13 cellular contexts compared by ENCODE assay signal in the genomic region with DNA sequence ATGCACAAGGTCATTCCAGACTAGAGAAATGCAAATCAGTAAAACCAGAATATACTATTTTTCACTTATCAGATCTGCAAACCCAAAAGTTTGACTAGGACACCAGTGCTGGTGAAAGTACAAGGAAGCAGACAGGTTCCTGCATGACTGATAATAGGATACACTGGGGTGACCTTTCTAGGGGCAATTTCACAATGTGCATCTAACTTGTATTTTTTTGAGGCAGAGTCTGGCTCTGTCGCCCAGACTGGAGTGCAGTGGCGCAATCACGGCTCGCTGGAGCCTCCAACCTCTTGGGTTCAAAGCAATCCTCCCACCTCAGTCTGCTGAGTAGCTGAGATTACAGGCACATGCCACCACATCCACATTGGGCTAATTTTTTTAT. TPM values are rescaled to one million over a fixed set of nuclear protein-coding genes. Genes with fewer than 3 reads are reported as not detected.
DNase-seq lines count a peak whose midpoint lies in the region; ATAC-seq and TF ChIP-seq lines count a peak whose summit lies in the region.
"Had no signal": no experiment of that assay in that cellular context is flagged by ENCODE, and none has a peak within 500 bp of the region (broad histone marks: within the 10 kb centered on the region; RNA-seq: fewer than 3 reads in every experiment).

No MANE protein-coding gene starts in this region.

- H3K27me3 Mint-ChIP-seq in CD8-positive, alpha-beta T cell (ENCODE audit: low read depth) = no peaks in the 10 kb centered on the region
- no peaks in the 10 kb centered on the region for H3K27me3 Mint-ChIP-seq in activated T-helper 17 cell treated with anti-CD3 and anti-CD28 coated beads, Interleukin-2, amount 50 U/mL, for 72 hours
- H3K27me3 Mint-ChIP-seq in glutamatergic neuron (ENCODE audit: unreplicated experiment) = no peaks in the 10 kb centered on the region
- H3K27me3 Mint-ChIP-seq: activated CD8-positive, alpha-beta memory T cell treated with anti-CD3 and anti-CD28 coated beads, Interleukin-2, amount 10 ng/mL, durations not matched to agents 7 days and 5 days; naive B cell; T-helper 17 cell had no signal

- peaks cover 35% of the 10 kb centered on the region for H3K4me1 Mint-ChIP-seq in CD8-positive, alpha-beta T cell (ENCODE audit: low read depth)
- H3K4me1 Mint-ChIP-seq in activated T-helper 17 cell treated with anti-CD3 and anti-CD28 coated beads, Interleukin-2, amount 50 U/mL, for 72 hours = peaks cover 12% of the 10 kb centered on the region
- H3K4me1 Mint-ChIP-seq in glutamatergic neuron (ENCODE audit: low read depth, unreplicated experiment) = no peaks in the 10 kb centered on the region

- no peak for TF ChIP-seq CTCF in CD8-positive, alpha-beta T cell (IDR thresholded peaks at IDR 0.05)
- TF ChIP-seq CTCF in lower lobe of right lung (IDR thresholded peaks at IDR 0.05) = no peak
- TF ChIP-seq CTCF in glutamatergic neuron (IDR thresholded peaks at IDR 0.05; ENCODE audit: partially characterized antibody, unreplicated experiment) = no peak

- H3K27ac Mint-ChIP-seq in CD8-positive, alpha-beta T cell = peak overlapping the region; percentile 2
- peak overlapping the region; percentile 14 for H3K27ac Mint-ChIP-seq in activated T-helper 17 cell treated with anti-CD3 and anti-CD28 coated beads, Interleukin-2, amount 50 U/mL, for 72 hours
- H3K27ac Mint-ChIP-seq in glutamatergic neuron (ENCODE audit: unreplicated experiment) = no peak overlapping the region
- H3K27ac Mint-ChIP-seq: activated CD8-positive, alpha-beta memory T cell treated with anti-CD3 and anti-CD28 coated beads, Interleukin-2, amount 10 ng/mL, durations not matched to agents 7 days and 5 days; T-helper 17 cell had no signal

- no peaks in the 10 kb centered on the region for H3K9me3 Mint-ChIP-seq in CD8-positive, alpha-beta T cell
- no peaks in the 10 kb centered on the region for H3K9me3 Mint-ChIP-seq in activated T-helper 17 cell treated with anti-CD3 and anti-CD28 coated beads, Interleukin-2, amount 50 U/mL, for 72 hours
- no peaks in the 10 kb centered on the region for H3K9me3 Mint-ChIP-seq in glutamatergic neuron (ENCODE audit: unreplicated experiment)
- H3K9me3 Mint-ChIP-seq: naive B cell had no signal

- no peaks in the 10 kb centered on the region for H3K9me3 ChIP-seq in CD8-positive, alpha-beta T cell (ENCODE audit: low read length)
- no peaks in the 10 kb centered on the region for H3K9me3 ChIP-seq in lower lobe of right lung
- H3K9me3 ChIP-seq: spleen had no signal

- H3K36me3 ChIP-seq in CD8-positive, alpha-beta T cell (ENCODE audit: insufficient read depth, low read length) = peaks cover 9% of the 10 kb centered on the region
- H3K36me3 ChIP-seq in lower lobe of right lung = peaks cover 22% of the 10 kb centered on the region

- H3K27me3 ChIP-seq in CD8-positive, alpha-beta T cell (ENCODE audit: insufficient read depth, low read length) = no peaks in the 10 kb centered on the region
- H3K27me3 ChIP-seq in lower lobe of right lung (ENCODE audit: low read depth) = no peaks in the 10 kb centered on the region
- H3K27me3 ChIP-seq: spleen had no signal

- no peak for DNase-seq in CD8-positive, alpha-beta T cell
- DNase-seq in HuH-7 (ENCODE audit: low spot score) (peak; percentile 64), lower lobe of right lung (peak; percentile 68), AG20443 (ENCODE audit: low spot score) (no peak), glutamatergic neuron (no peak), occipital lobe (lab: John Stamatoyannopoulos, UW) (no peak)
- DNase-seq: activated CD8-positive, alpha-beta memory T cell treated with anti-CD3 and anti-CD28 coated beads, Interleukin-2, amount 10 ng/mL, durations not matched to agents 7 days and 5 days; naive B cell; NCI-H1694; spleen; T-helper 17 cell had no signal

- intact Hi-C loops in CD8-positive, alpha-beta T cell (cut with DNase I, micrococcal nuclease) = no loop called here
- intact Hi-C loops in lower lobe of right lung (cut with DNase I) = no loop called here

- H3K27ac ChIP-seq in CD8-positive, alpha-beta T cell (ENCODE audit: low read depth, low read length) = no peak overlapping the region
- peak overlapping the region; percentile 21 for H3K27ac ChIP-seq in lower lobe of right lung
- H3K27ac ChIP-seq: spleen had no signal

- ATAC-seq in CD8-positive, alpha-beta T cell = no peak
- no peak for ATAC-seq in activated T-helper 17 cell treated with anti-CD3 and anti-CD28 coated beads, Interleukin-2, amount 50 U/mL, for 72 hours (replicated peaks)
- peak; percentile 45 to 67 for ATAC-seq in lower lobe of right lung
- no peak for ATAC-seq in GM21526 (IDR thresholded peaks at IDR 0.05; ENCODE audit: low FRiP score, unreplicated experiment)
- ATAC-seq: activated CD8-positive, alpha-beta memory T cell treated with anti-CD3 and anti-CD28 coated beads, Interleukin-2, amount 10 ng/mL, durations not matched to agents 7 days and 5 days; T-helper 17 cell had no signal

- POLR2A ChIA-PET in CD8-positive, alpha-beta T cell (lab: Charles Lee) = no interaction called here

- CTCF ChIA-PET in CD8-positive, alpha-beta T cell (lab: Charles Lee) = no interaction called here

- H3K4me3 ChIP-seq in CD8-positive, alpha-beta T cell (ENCODE audit: low read depth, low read length) = no peak overlapping the region
- H3K4me3 ChIP-seq in lower lobe of right lung = no peak overlapping the region
- H3K4me3 ChIP-seq: spleen had no signal

- peaks cover 41% of the 10 kb centered on the region for H3K36me3 Mint-ChIP-seq in CD8-positive, alpha-beta T cell
- H3K36me3 Mint-ChIP-seq in activated T-helper 17 cell treated with anti-CD3 and anti-CD28 coated beads, Interleukin-2, amount 50 U/mL, for 72 hours (ENCODE audit: low read depth) = peaks cover 27% of the 10 kb centered on the region
- H3K36me3 Mint-ChIP-seq in glutamatergic neuron (ENCODE audit: unreplicated experiment) = no peaks in the 10 kb centered on the region
- H3K36me3 Mint-ChIP-seq: naive B cell had no signal

- H3K4me1 ChIP-seq in CD8-positive, alpha-beta T cell (ENCODE audit: insufficient read depth, low read length) = peaks cover 25% of the 10 kb centered on the region
- peaks cover 14% of the 10 kb centered on the region for H3K4me1 ChIP-seq in lower lobe of right lung

- no peak overlapping the region for H3K4me3 Mint-ChIP-seq in CD8-positive, alpha-beta T cell
- no peak overlapping the region for H3K4me3 Mint-ChIP-seq in activated T-helper 17 cell treated with anti-CD3 and anti-CD28 coated beads, Interleukin-2, amount 50 U/mL, for 72 hours
- H3K4me3 Mint-ChIP-seq in glutamatergic neuron (ENCODE audit: unreplicated experiment) = no peak overlapping the region
- H3K4me3 Mint-ChIP-seq: activated CD8-positive, alpha-beta memory T cell treated with anti-CD3 and anti-CD28 coated beads, Interleukin-2, amount 10 ng/mL, durations not matched to agents 7 days and 5 days; naive B cell; T-helper 17 cell had no signal

RNA-seq across cellular contexts. Expression of a gene that starts 11.4 kb away (rescaled TPM):
- 10 to 100 TPM; 25.5 to 26.7 TPM for total RNA-seq in CD8-positive, alpha-beta T cell
- 10 to 100 TPM; 18.5 to 29.9 TPM for total RNA-seq in activated T-helper 17 cell treated with anti-CD3 and anti-CD28 coated beads, Interleukin-2, amount 50 U/mL, for 72 hours
- total RNA-seq in lower lobe of right lung (39.8 TPM), glutamatergic neuron (ENCODE audit: unreplicated experiment) (71.5 TPM), occipital lobe (24.2 TPM)

RNA-seq across cellular contexts. Expression of a gene that starts 30.3 kb away (rescaled TPM):
- total RNA-seq in CD8-positive, alpha-beta T cell = under 1 TPM; 0.30 to 0.36 TPM
- total RNA-seq in activated T-helper 17 cell treated with anti-CD3 and anti-CD28 coated beads, Interleukin-2, amount 50 U/mL, for 72 hours = under 1 TPM; 0.16 to 0.99 TPM
- total RNA-seq in lower lobe of right lung = 1.1 TPM
- total RNA-seq in glutamatergic neuron (ENCODE audit: unreplicated experiment) = 29.0 TPM
- 4.8 TPM for total RNA-seq in occipital lobe

RNA-seq across cellular contexts. Expression of a gene that starts 58.1 kb away (rescaled TPM):
- total RNA-seq in CD8-positive, alpha-beta T cell = under 1 TPM; 0.22 to 0.33 TPM
- under 1 TPM in 1 of 2 donors, not detected in 1; 0.05 TPM for total RNA-seq in activated T-helper 17 cell treated with anti-CD3 and anti-CD28 coated beads, Interleukin-2, amount 50 U/mL, for 72 hours
- total RNA-seq in lower lobe of right lung (not detected), glutamatergic neuron (ENCODE audit: unreplicated experiment) (0.25 TPM), occipital lobe (0.47 TPM)

Comparison
In these comparisons a context has a peak if more than half of its experiments do, and no peak if none do; other contexts are left out.
1. ATAC-seq: peak in lower lobe of right lung (2 of 2); none in CD8-positive, alpha-beta T cell (single experiment), activated T-helper 17 cell treated with anti-CD3 and anti-CD28 coated beads, Interleukin-2, amount 50 U/mL, for 72 hours (single experiment) and GM21526 (single experiment).
2. DNase-seq: peak in HuH-7 (single experiment) and lower lobe of right lung (single experiment); none in CD8-positive, alpha-beta T cell (0 of 7), AG20443 (single experiment), glutamatergic neuron (single experiment) and occipital lobe (single experiment).